ENCODE assay signal across 8 cellular contexts in the genomic region with DNA sequence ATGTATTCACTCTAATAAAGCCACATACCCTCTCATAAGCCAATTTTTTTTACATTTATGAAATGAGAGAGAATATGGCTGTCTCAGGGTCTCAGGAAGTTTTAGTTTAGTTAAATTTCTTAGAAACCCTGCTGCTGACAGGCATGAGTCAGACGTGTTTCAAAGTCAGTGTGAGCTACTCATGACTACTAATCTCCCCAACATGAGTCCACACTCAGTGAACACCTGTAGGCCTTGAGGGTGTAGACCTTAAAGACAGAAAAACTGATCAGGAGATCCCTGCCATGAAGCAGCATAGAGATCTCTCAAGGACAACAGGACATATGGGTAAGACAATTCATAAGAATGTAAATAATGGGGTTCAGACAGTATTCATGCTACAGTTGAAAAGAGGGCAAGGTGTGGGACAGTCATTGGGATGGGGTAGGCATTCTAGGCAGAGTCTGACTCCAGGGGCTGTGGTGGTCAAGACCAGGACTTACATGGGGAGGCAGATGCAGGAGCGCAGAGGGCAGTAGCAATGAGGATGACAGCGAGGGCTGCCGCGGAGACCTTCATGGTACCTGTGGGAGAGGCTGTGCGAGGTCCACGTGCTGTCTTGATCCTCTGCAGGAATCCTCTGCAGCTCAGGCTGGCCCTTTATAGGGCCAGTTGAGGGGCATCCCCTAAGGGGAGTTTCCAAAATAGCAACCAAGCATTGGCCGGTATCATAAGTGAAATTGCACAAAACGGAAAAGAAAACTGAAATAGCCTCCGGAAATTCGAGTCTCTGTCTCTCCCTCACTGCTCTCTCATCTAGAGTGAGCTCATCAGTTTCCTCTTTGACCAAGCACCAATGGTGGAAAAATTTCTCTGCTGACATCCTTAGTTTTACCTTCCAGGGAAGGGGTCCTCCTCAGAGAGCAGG. TPM values are rescaled to one million over a fixed set of nuclear protein-coding genes. Genes with fewer than 3 reads are reported as not detected.
DNase-seq lines count a peak whose midpoint lies in the region; ATAC-seq and TF ChIP-seq lines count a peak whose summit lies in the region.

A gene (minus strand): TSS at position 613 of the 907 bp plus-strand sequence.

- peaks cover 4% of the 10 kb centered on the region for H3K4me1 ChIP-seq in left ventricle myocardium inferior

- H3K4me3 ChIP-seq in left ventricle myocardium inferior: no peak within 1 kb of the TSS

- H3K27ac ChIP-seq in left ventricle myocardium inferior (replicated peaks): no peak within 1 kb of the TSS

- intact Hi-C loops in Right ventricle myocardium superior (cut with DNase I): no loop called here
- intact Hi-C loops in left ventricle myocardium inferior (cut with micrococcal nuclease): no loop called here

- ATAC-seq in Right ventricle myocardium superior (ENCODE audit: poor library complexity): no peak
- ATAC-seq in HG02938 (IDR thresholded peaks at IDR 0.05; ENCODE audit: unreplicated experiment): peak; percentile 79

- H3K9me3 ChIP-seq in left ventricle myocardium inferior (replicated peaks): no peaks in the 10 kb centered on the region

- DNase-seq in Right ventricle myocardium superior (peak; percentile 43), left ventricle myocardium inferior (no peak), RPMI8226 (peak; percentile 43), dermis blood vessel endothelial cell (peak; percentile 44), NCI-H1694 treated with DMSO at 0.1 percent for 48 hours (lab: John Stamatoyannopoulos, UW) (no peak), putamen (ENCODE audit: low spot score) (no peak), C1 segment of cervical spinal cord (lab: John Stamatoyannopoulos, UW) (no peak)

- H3K36me3 ChIP-seq in left ventricle myocardium inferior: no peaks in the 10 kb centered on the region

- TF ChIP-seq CTCF in left ventricle myocardium inferior (IDR thresholded peaks at IDR 0.05; ENCODE audit: borderline replicate concordance): no peak

- H3K27me3 ChIP-seq in left ventricle myocardium inferior (ENCODE audit: low read depth): peaks cover 3% of the 10 kb centered on the region

RNA-seq across cellular contexts. Expression of the gene that starts here (rescaled TPM):
- 1.6 TPM for total RNA-seq in Right ventricle myocardium superior
- total RNA-seq in left ventricle myocardium inferior: 0.60 TPM
- 0.17 TPM in 1 of 2 replicates, not detected in the other for total RNA-seq in dermis blood vessel endothelial cell

Comparison
In these comparisons a context has a peak if more than half of its experiments do, and no peak if none do; other contexts are left out.
1. DNase-seq: peak in Right ventricle myocardium superior (single experiment) and RPMI8226 (single experiment); none in left ventricle myocardium inferior (single experiment), NCI-H1694 treated with DMSO at 0.1 percent for 48 hours (single experiment), putamen (single experiment) and C1 segment of cervical spinal cord (0 of 14).
2. Peak in DNase-seq in dermis blood vessel endothelial cell; RNA of the gene not detected or under 1 TPM.